In the genomic region with DNA sequence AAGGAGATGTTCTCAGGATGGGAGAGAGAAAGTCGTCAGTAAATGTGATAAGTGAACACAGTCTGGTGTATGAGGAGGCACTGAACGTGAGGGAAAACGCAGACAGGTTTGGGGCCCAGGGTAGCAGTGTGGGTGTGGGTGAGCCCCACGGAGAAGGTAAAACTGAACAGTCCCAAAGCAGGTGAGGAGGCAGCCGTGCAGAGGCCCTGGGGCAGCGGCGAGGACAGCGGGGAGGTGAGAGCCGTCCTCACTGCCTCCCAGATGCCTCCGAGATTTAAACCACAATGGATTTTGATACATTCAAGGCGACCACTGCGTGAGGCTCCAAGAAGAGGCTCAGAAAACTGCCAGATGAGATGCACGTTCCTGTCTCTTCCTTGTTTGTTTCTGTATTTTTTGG, we compare ENCODE assay signal across 26 cellular contexts. TPM values are rescaled to one million over a fixed set of nuclear protein-coding genes. Genes with fewer than 3 reads are reported as not detected.
"Had no signal": no experiment of that assay in that cellular context is flagged by ENCODE, and none has a peak within 500 bp of the region (broad histone marks: within the 10 kb centered on the region; RNA-seq: fewer than 3 reads in every experiment).

No MANE protein-coding gene starts in this region.

- H3K4me3 Mint-ChIP-seq: activated CD8-positive, alpha-beta T cell treated with anti-CD3 and anti-CD28 coated beads for 36 hours; activated naive CD4-positive, alpha-beta T cell treated with anti-CD3 and anti-CD28 coated beads, Interleukin-2, amount 10 ng/mL, durations not matched to agents 7 days and 5 days; activated naive CD8-positive, alpha-beta T cell treated with anti-CD3 and anti-CD28 coated beads for 36 hours; activated T-cell treated with anti-CD3 and anti-CD28 coated beads, Interleukin-2, amount 50 U/mL, for 72 hours had no signal

- ATAC-seq: activated CD8-positive, alpha-beta T cell treated with anti-CD3 and anti-CD28 coated beads for 36 hours; activated T-cell treated with anti-CD3 and anti-CD28 coated beads, Interleukin-2, amount 50 U/mL, for 72 hours had no signal

- DNase-seq: activated CD4-positive, alpha-beta T cell treated with anti-CD3 and anti-CD28 coated beads for 4 hours; activated CD8-positive, alpha-beta memory T cell treated with anti-CD3 and anti-CD28 coated beads, Interleukin-2, amount 50 U/mL, for 4 hours; activated CD8-positive, alpha-beta T cell treated with anti-CD3 and anti-CD28 coated beads for 36 hours; activated gamma-delta T cell treated with Interleukin-2 at 50 U/mL for 16 hours; activated naive CD4-positive, alpha-beta T cell treated with anti-CD3 and anti-CD28 coated beads, Interleukin-2, amount 10 ng/mL, durations not matched to agents 7 days and 5 days; activated naive CD8-positive, alpha-beta T cell treated with anti-CD3 and anti-CD28 coated beads for 36 hours; activated T-cell treated with anti-CD3 and anti-CD28 coated beads, Interleukin-2, amount 50 U/mL, for 72 hours; anterior cingulate cortex; caudate nucleus; NCI-H1092; NCI-H1417; NCI-H1930; NCI-H2107; NCI-H2171 treated with DMSO at 0.1 percent for 48 hours; NCI-H226; NCI-H526 treated with DMSO at 0.1 percent for 48 hours; NCI-H82; Right ventricle myocardium superior; RPMI8226; SJCRH30; SK-N-SH; T-helper 1 cell; WERI-Rb-1 had no signal

- H3K27ac Mint-ChIP-seq: activated CD8-positive, alpha-beta T cell treated with anti-CD3 and anti-CD28 coated beads for 36 hours; activated naive CD4-positive, alpha-beta T cell treated with anti-CD3 and anti-CD28 coated beads, Interleukin-2, amount 10 ng/mL, durations not matched to agents 7 days and 5 days; activated naive CD8-positive, alpha-beta T cell treated with anti-CD3 and anti-CD28 coated beads for 36 hours; activated T-cell treated with anti-CD3 and anti-CD28 coated beads, Interleukin-2, amount 50 U/mL, for 72 hours; activated T-helper 2 cell treated with anti-CD3 and anti-CD28 coated beads, Interferon-gamma antibody, Interleukin-2, Interleukin-4, amounts not matched to agents 10 μg/mL and 5 μg/mL and 100 μg/mL, durations not matched to agents 14 hours and 24 hours and 36 hours had no signal

- H3K27me3 Mint-ChIP-seq: activated CD8-positive, alpha-beta T cell treated with anti-CD3 and anti-CD28 coated beads for 36 hours had no signal

RNA-seq across cellular contexts. Expression of a gene that starts 14.5 kb away (rescaled TPM):
- total RNA-seq: activated T-helper 2 cell treated with anti-CD3 and anti-CD28 coated beads, Interferon-gamma antibody, Interleukin-2, Interleukin-4, amounts not matched to agents 10 μg/mL and 5 μg/mL and 100 μg/mL, durations not matched to agents 14 hours and 24 hours and 36 hours; T-helper 2 cell treated with Interferon-gamma antibody and Interleukin-4, amounts not matched to agents 100 ng/mL and 5 ng/mL, for 36 hours had no signal

RNA-seq across cellular contexts. Expression of a gene that starts 20.9 kb away (rescaled TPM):
- total RNA-seq: NCI-H460 had no signal
